8 cellular contexts compared by ENCODE assay signal in the genomic region with DNA sequence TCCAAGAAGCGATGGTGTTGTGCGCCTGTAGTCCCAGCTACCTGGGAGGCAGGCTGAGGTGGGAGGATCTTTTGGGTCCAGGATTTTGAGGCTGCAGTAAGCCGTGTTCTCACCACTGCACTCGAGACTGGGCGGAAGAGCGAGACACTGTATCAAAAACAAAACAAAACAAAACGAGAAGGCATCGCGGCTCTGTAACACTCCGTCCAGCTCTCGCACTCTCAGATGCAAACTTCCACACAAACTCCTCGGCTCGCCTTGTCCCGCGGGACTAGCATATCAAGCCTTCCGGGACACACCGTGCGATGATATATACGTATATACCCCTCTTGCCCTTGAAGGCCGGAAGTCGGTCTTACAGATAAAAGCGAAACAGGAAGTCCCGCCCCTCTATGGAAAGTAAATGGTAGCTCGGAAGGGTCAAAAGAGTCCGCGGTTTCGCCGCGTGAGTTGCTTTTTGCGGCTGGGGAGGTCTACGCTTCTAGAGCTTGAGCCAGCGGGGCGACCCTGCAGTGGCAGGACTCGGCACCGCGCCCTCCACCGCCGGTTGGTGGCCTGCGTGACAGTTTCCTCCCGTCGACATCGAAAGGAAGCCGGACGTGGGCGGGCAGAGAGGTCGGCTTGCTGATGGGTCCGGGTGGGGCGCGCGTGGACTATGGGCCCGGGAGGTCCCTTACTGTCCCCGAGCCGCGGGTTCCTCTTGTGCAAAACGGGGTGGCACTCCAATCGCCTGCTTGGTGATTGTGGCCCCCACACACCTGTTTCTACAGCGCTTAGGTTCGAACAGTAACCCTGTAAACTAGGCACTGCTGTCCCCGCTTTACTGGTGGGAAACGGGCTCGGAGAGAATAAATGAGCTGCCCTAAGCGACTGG. TPM values are rescaled to one million over a fixed set of nuclear protein-coding genes. Genes with fewer than 3 reads are reported as not detected.
DNase-seq lines count a peak whose midpoint lies in the region; ATAC-seq and TF ChIP-seq lines count a peak whose summit lies in the region.

A gene with protein sequence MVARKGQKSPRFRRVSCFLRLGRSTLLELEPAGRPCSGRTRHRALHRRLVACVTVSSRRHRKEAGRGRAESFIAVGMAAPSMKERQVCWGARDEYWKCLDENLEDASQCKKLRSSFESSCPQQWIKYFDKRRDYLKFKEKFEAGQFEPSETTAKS (plus strand): TSS at position 393 of the 874 bp plus-strand sequence. CDS start 11 bp downstream, at position 404.

- CTCF ChIA-PET in OCI-LY7 (lab: Charles Lee; ENCODE audit: unreplicated experiment), result no interaction called here

- H4K20me1 ChIP-seq in OCI-LY7 (ENCODE audit: insufficient read depth, low read length), result no peaks in the 10 kb centered on the region

- peak within 1 kb of the TSS; percentile 95 for H3K27ac ChIP-seq in OCI-LY7 (ENCODE audit: low read depth, low read length, poor library complexity, severe bottlenecking)

- ATAC-seq in GM21526 (IDR thresholded peaks at IDR 0.05; ENCODE audit: low FRiP score, unreplicated experiment), result peak; percentile 91

- peak within 1 kb of the TSS; percentile 87 for H2AFZ ChIP-seq in OCI-LY7 (ENCODE audit: low read length)

- H3K9me2 ChIP-seq in OCI-LY7 (ENCODE audit: insufficient read depth, low read length), result no peaks in the 10 kb centered on the region

- TSS peak; percentile 96 for BruUV-seq in OCI-LY7 (replicated peaks; lab: Mats Ljungman, UMichigan)

- H3K4me2 ChIP-seq in OCI-LY7 (ENCODE audit: low read length), result peak within 1 kb of the TSS; percentile 87

- peak; percentile 90 for DNase-seq in D341Med (ENCODE audit: low spot score)
- DNase-seq in HuH-7.5 (ENCODE audit: low spot score), result peak; percentile 65
- DNase-seq in OCI-LY7 (ENCODE audit: low spot score), result peak; percentile 99
- DNase-seq in activated T-cell treated with anti-CD3 and anti-CD28 coated beads for 1 hour (ENCODE audit: low read depth), result peak; percentile 76
- peak; percentile 81 for DNase-seq in epidermal melanocyte (ENCODE audit: insufficient read length, low spot score)
- DNase-seq in middle frontal gyrus (ENCODE audit: extremely low spot score, low spot score), result peak; percentile 56
- peak; percentile 83 to 85 for DNase-seq in stimulated activated CD8-positive, alpha-beta memory T cell treated with anti-CD3 and anti-CD28 coated beads, Interleukin-2, amount 100 ng/mL, for 48 hours (ENCODE audit: low read depth in 2 of 2)

- peaks cover 37% of the 10 kb centered on the region; the same call in 1 of the 2 replicates for H3K79me2 ChIP-seq in OCI-LY7 (ENCODE audit: insufficient read depth, low read depth, low read length)

- intact Hi-C loops in OCI-LY7 (cut with micrococcal nuclease; ENCODE audit: unreplicated experiment), result loop anchor here (1.0 to 5.0 kb wide), 4 partner anchors 16 to 239 kb away; a partner anchor contains a TSS

- no peaks in the 10 kb centered on the region for H3K9me3 ChIP-seq in OCI-LY7 (ENCODE audit: low read length)

- peak; percentile 31; the same call in 1 of the 2 replicates for TF ChIP-seq CTCF in OCI-LY7 (conservative IDR thresholded peaks at IDR 0.05; ENCODE audit: low read length)

- H3K4me3 ChIP-seq in OCI-LY7 (ENCODE audit: low read depth, low read length, poor library complexity, severe bottlenecking), result peak within 1 kb of the TSS; percentile 92

- POLR2A ChIA-PET in OCI-LY7 (lab: Charles Lee), result interaction anchor here (0.5 to 2.6 kb wide), 17 partner anchors 9 to 805 kb away, joined by 3 to 35 read pairs (median 4); no protein-coding TSS in a partner anchor

- peaks cover 31% of the 10 kb centered on the region for H3K36me3 ChIP-seq in OCI-LY7 (ENCODE audit: insufficient read depth, low read length)

- peaks cover 35% of the 10 kb centered on the region for H3K4me1 ChIP-seq in OCI-LY7 (ENCODE audit: insufficient read depth, low read length, poor library complexity, severe bottlenecking)

RNA-seq across cellular contexts. Expression of the gene that starts here (rescaled TPM):
- 40.1 and 45.5 TPM in 2 replicates for total RNA-seq in OCI-LY7 (2014; rRNA removed; shearing (Covaris generic))
- 30.7 and 35.2 TPM in 2 replicates for total RNA-seq in OCI-LY7 (2022)

Comparison
In these comparisons a context has a peak if more than half of its experiments do, and no peak if none do; other contexts are left out.
1. Peak in every context shown above with its lines: DNase-seq, ATAC-seq, H3K4me3 ChIP-seq and H3K27ac ChIP-seq.